ENCODE assay signal across 34 cellular contexts in the genomic region with DNA sequence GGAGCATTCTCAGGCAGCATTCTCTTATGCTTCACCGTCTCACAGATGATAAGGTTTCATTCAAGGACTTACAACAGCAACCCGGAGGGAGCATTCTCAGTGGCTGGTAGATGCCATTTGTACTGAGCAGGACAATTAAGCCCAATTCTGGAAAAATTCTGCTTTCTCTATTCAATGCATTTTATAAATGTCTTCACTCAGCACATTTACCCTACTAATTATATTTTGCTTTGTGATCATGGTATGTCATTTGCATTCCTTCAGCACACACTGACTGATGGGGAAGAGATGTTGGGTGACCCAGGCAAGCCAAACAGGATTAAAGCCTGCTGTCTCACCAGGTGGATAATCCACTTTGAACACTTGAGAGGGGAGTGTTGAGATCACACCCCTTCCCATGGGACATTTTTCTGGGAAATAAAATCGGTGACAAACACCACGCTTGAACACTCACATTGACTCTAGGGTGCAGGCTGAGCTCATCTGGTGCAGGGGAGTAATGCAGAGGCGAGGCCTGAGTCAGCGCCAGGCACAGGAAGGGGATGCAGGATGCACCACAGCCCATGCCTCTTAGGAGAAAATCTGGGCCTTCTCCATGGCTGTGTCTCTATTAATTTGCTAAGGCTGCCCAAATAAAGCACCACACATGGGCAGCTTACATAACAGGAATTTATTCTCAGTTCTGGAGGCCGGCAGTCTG.
DNase-seq lines count a peak whose midpoint lies in the region; ATAC-seq, FAIRE-seq and TF ChIP-seq lines count a peak whose summit lies in the region.
"Had no signal": no experiment of that assay in that cellular context is flagged by ENCODE, and none has a peak within 500 bp of the region (broad histone marks: within the 10 kb centered on the region; RNA-seq: fewer than 3 reads in every experiment).

No MANE protein-coding gene starts in this region.

- H3K27me3 ChIP-seq in HepG2 (ENCODE audit: control insufficient read depth in 1 of 2, insufficient read depth in 2 of 2, low read length in 2 of 2) (no peaks in the 10 kb centered on the region), right lobe of liver (no peaks in the 10 kb centered on the region)
- H3K27me3 ChIP-seq: ascending aorta, colonic mucosa, neutrophil, SJSA1 had no signal

- H3K4me1 ChIP-seq in HepG2 (ENCODE audit: insufficient read depth, low read length) (no peaks in the 10 kb centered on the region), right lobe of liver (no peaks in the 10 kb centered on the region)
- H3K4me1 ChIP-seq: ascending aorta, colonic mucosa, prostate gland, SJSA1 had no signal

- no TSS peak for BruUV-seq in HepG2 (replicated peaks; lab: Mats Ljungman, UMichigan)

- no peaks in the 10 kb centered on the region for H3K79me2 ChIP-seq in HepG2 (ENCODE audit: insufficient read depth, low read length)

- WGBS in HepG2 (ENCODE audit: low lambda C conversion rate) = 94% methylated on average over 7 of the region's 7 CpGs
- 77% methylated on average over 6 of the region's 7 CpGs for WGBS in right lobe of liver (ENCODE audit: insufficient coverage, low coverage, low lambda C conversion rate, missing lambda C conversion rate)

- FAIRE-seq in HepG2 (lab: Jason Lieb, UNC) (no peak), H54 (lab: Jason Lieb, UNC) (no peak)
- FAIRE-seq: GM12878, H1, HTR-8/SVneo, urothelium cell line had no signal

- H3K27ac ChIP-seq in HepG2 (ENCODE audit: extremely low read length, insufficient read depth, low read length) (no peak overlapping the region), right lobe of liver (no peak overlapping the region)
- H3K27ac ChIP-seq: ascending aorta, colonic mucosa, neutrophil, prostate gland, RWPE1, SJSA1 had no signal

- DNase-seq in HepG2 (ENCODE audit: low spot score) (no peak), right lobe of liver (no peak), RPMI7951 (ENCODE audit: low read depth) (peak; percentile 41), kidney glomerular epithelial cell (lab: John Stamatoyannopoulos, UW) (peak; percentile 24), NCI-H1105 (lab: John Stamatoyannopoulos, UW) (no peak), H54 (ENCODE audit: insufficient read length, low spot score) (no peak), putamen (ENCODE audit: low spot score) (no peak), RPMI8226 (no peak)
- DNase-seq: activated CD4-positive, alpha-beta T cell treated with anti-CD3 and anti-CD28 coated beads, Interleukin-2, amount 10 ng/mL, durations not matched to agents 7 days and 5 days; activated effector memory CD4-positive, alpha-beta T cell treated with anti-CD3 and anti-CD28 coated beads, Interleukin-2, amount 50 U/mL, for 16 hours; activated T-cell treated with anti-CD3 and anti-CD28 coated beads, Interleukin-2, amount 50 U/mL, for 24 hours; CD4-positive, CD25-positive, alpha-beta regulatory T cell; colonic mucosa; effector memory CD4-positive, alpha-beta T cell; foreskin fibroblast; islet precursor cell; KG1; naive B cell; NCI-H1105 treated with DMSO at 0.1 percent for 48 hours; NCI-H2029; NCI-H345; NCI-H774; stimulated activated naive CD4-positive, alpha-beta T cell treated with Interleukin-2 at 50 U/mL for 16 hours; T-cell had no signal

- CTCF ChIA-PET in HepG2 (lab: Yijun Ruan, JAX; ENCODE audit: low intra/inter-chr PET ratio, low total read pairs) = no interaction called here

- no peaks in the 10 kb centered on the region for H4K20me1 ChIP-seq in HepG2 (ENCODE audit: insufficient read depth, low read length)

- no peak overlapping the region for H3K4me2 ChIP-seq in HepG2 (ENCODE audit: low read depth, low read length)

- in situ Hi-C loops in HepG2 (cut with HindIII; ENCODE audit: extremely low pct_ligation_motif_present, low pct_unique_long_range_greater_than_20kb) = no loop called here

- no peak overlapping the region for H2AFZ ChIP-seq in HepG2 (ENCODE audit: low read length)

- TF ChIP-seq CTCF in HepG2 (CRISPR knock-in tag; IDR thresholded peaks at IDR 0.05) (no peak), right lobe of liver (IDR thresholded peaks at IDR 0.05) (no peak)

- POLR2A ChIA-PET in HepG2 (lab: Yijun Ruan, JAX) = no interaction called here

- ATAC-seq in HepG2 (no peak), right lobe of liver (no peak)
- ATAC-seq: GM12878, T-cell, WTC11 had no signal

- H3K9ac ChIP-seq in HepG2 (ENCODE audit: insufficient read depth, low read depth, low read length) = no peak overlapping the region

- H3K36me3 ChIP-seq in HepG2 (replicated peaks in 1 of 2; ENCODE audit: control insufficient read depth in 1 of 2, insufficient read depth in 2 of 2, low read length in 2 of 2) = no peaks in the 10 kb centered on the region
- no peaks in the 10 kb centered on the region for H3K36me3 ChIP-seq in right lobe of liver
- H3K36me3 ChIP-seq: ascending aorta, colonic mucosa, neutrophil, prostate gland, SJSA1 had no signal

- no peaks in the 10 kb centered on the region for H3K9me3 ChIP-seq in HepG2 (ENCODE audit: low read length)
- H3K9me3 ChIP-seq in right lobe of liver = no peaks in the 10 kb centered on the region
- H3K9me3 ChIP-seq: ascending aorta, colonic mucosa, neutrophil, prostate gland, SJSA1 had no signal

- TF ChIP-seq POLR2A in HepG2 (IDR thresholded peaks at IDR 0.05; ENCODE audit: insufficient read depth in 1 of 2, low read depth in 2 of 2, low read length in 2 of 2) (no peak), right lobe of liver (IDR thresholded peaks at IDR 0.05) (no peak), H54 (IDR thresholded peaks at IDR 0.05; ENCODE audit: low read depth, low read length) (no peak)

- H3K4me3 ChIP-seq in HepG2 (replicated peaks in 1 of 3; ENCODE audit: insufficient read depth in 1 of 3, low read depth in 2 of 3, low read length in 3 of 3) (no peak overlapping the region), right lobe of liver (no peak overlapping the region)
- H3K4me3 ChIP-seq: ascending aorta, colonic mucosa, GM12878, prostate gland, SJSA1 had no signal

- TF ChIP-seq RAD21 in HepG2 (CRISPR knock-in tag; IDR thresholded peaks at IDR 0.05) = no peak

- TF ChIP-seq EP300 in HepG2 (IDR thresholded peaks at IDR 0.05; ENCODE audit: low read depth in 2 of 2, low read length in 2 of 2) (no peak), HepG2 (CRISPR knock-in tag; IDR thresholded peaks at IDR 0.05; ENCODE audit: borderline replicate concordance) (no peak)

- intact Hi-C loops in HepG2 (cut with micrococcal nuclease; ENCODE audit: unreplicated experiment) = no loop called here
- intact Hi-C loops in right lobe of liver (cut with DNase I) = no loop called here

TF ChIP-seq in HepG2, 621 proteins besides CTCF, POLR2A, EP300 and RAD21 (continues in another document):
- TF ChIP-seq TARDBP (CRISPR knock-in tag; IDR thresholded peaks at IDR 0.05) = no peak
- 0 out of 2 replicates have a peak, but pooled peaks have one; percentile 24 for TF ChIP-seq MAFF (IDR thresholded peaks at IDR 0.05; ENCODE audit: low read depth, low read length)
- TF ChIP-seq MAFK (conservative IDR thresholded peaks at IDR 0.05 in 1 of 2, IDR thresholded peaks at IDR 0.05 in 1 of 2; ENCODE audit: low read length in 2 of 2) = peak in 1 of 2 experiments; percentile 63; a peak in 2 of 4 replicates
- TF ChIP-seq ZNF557 (CRISPR knock-in tag; IDR thresholded peaks at IDR 0.05) = no peak
- TF ChIP-seq MEF2D (CRISPR knock-in tag; IDR thresholded peaks at IDR 0.05) = no peak
- TF ChIP-seq, protein P1, sequence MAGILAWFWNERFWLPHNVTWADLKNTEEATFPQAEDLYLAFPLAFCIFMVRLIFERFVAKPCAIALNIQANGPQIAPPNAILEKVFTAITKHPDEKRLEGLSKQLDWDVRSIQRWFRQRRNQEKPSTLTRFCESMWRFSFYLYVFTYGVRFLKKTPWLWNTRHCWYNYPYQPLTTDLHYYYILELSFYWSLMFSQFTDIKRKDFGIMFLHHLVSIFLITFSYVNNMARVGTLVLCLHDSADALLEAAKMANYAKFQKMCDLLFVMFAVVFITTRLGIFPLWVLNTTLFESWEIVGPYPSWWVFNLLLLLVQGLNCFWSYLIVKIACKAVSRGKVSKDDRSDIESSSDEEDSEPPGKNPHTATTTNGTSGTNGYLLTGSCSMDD (CRISPR knock-in tag; IDR thresholded peaks at IDR 0.05) = no peak
- no peak for TF ChIP-seq RORA (CRISPR knock-in tag; IDR thresholded peaks at IDR 0.05)
- TF ChIP-seq RBFOX2 (IDR thresholded peaks at IDR 0.05; ENCODE audit: low read depth, low read length) = no peak
- no peak for TF ChIP-seq ZSCAN22 (CRISPR knock-in tag; IDR thresholded peaks at IDR 0.05)
- TF ChIP-seq MBNL3 (CRISPR knock-in tag; conservative IDR thresholded peaks at IDR 0.05) = no peak
- TF ChIP-seq ZNF597 (CRISPR knock-in tag; IDR thresholded peaks at IDR 0.05) = no peak
- TF ChIP-seq CEBPZ (IDR thresholded peaks at IDR 0.05; ENCODE audit: low read length) = no peak

Comparison
In these comparisons a context has a peak if more than half of its experiments do, and no peak if none do; other contexts are left out.
1. DNase-seq: peak in RPMI7951 (single experiment) and kidney glomerular epithelial cell (single experiment); none in HepG2 (single experiment), right lobe of liver (0 of 3), NCI-H1105 (single experiment), H54 (single experiment), putamen (single experiment) and RPMI8226 (single experiment).